ENCODE assay signal across 1 cellular context in genomic region chr17:75260679-75261335, GRCh38.
TF ChIP-seq lines count a peak whose summit lies in the region.

No MANE protein-coding gene starts in this region.

TF ChIP-seq in HCT116, 20 proteins besides CTCF, POLR2A, EP300 and RAD21:
- TF ChIP-seq SRF (IDR thresholded peaks at IDR 0.05; ENCODE audit: low read depth) (no peak), JUND (IDR thresholded peaks at IDR 0.05) (no peak), ZBTB33 (IDR thresholded peaks at IDR 0.05; ENCODE audit: extremely low read depth, insufficient replicate concordance, low read length) (no peak), SIN3A (IDR thresholded peaks at IDR 0.05; ENCODE audit: low read depth) (no peak), ELF1 (IDR thresholded peaks at IDR 0.05; ENCODE audit: borderline replicate concordance, low read depth) (no peak), EZH2phosphoT487 (IDR thresholded peaks at IDR 0.05; ENCODE audit: borderline replicate concordance) (no peak), ZNF274 (IDR thresholded peaks at IDR 0.05; ENCODE audit: low read depth, low read length) (no peak), FOSL1 (IDR thresholded peaks at IDR 0.05; ENCODE audit: low read depth) (no peak), EZH2 (IDR thresholded peaks at IDR 0.05) (no peak)
- TF ChIP-seq, protein P1, sequence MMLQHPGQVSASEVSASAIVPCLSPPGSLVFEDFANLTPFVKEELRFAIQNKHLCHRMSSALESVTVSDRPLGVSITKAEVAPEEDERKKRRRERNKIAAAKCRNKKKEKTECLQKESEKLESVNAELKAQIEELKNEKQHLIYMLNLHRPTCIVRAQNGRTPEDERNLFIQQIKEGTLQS (IDR thresholded peaks at IDR 0.05) = no peak
- TF ChIP-seq, protein P2, sequence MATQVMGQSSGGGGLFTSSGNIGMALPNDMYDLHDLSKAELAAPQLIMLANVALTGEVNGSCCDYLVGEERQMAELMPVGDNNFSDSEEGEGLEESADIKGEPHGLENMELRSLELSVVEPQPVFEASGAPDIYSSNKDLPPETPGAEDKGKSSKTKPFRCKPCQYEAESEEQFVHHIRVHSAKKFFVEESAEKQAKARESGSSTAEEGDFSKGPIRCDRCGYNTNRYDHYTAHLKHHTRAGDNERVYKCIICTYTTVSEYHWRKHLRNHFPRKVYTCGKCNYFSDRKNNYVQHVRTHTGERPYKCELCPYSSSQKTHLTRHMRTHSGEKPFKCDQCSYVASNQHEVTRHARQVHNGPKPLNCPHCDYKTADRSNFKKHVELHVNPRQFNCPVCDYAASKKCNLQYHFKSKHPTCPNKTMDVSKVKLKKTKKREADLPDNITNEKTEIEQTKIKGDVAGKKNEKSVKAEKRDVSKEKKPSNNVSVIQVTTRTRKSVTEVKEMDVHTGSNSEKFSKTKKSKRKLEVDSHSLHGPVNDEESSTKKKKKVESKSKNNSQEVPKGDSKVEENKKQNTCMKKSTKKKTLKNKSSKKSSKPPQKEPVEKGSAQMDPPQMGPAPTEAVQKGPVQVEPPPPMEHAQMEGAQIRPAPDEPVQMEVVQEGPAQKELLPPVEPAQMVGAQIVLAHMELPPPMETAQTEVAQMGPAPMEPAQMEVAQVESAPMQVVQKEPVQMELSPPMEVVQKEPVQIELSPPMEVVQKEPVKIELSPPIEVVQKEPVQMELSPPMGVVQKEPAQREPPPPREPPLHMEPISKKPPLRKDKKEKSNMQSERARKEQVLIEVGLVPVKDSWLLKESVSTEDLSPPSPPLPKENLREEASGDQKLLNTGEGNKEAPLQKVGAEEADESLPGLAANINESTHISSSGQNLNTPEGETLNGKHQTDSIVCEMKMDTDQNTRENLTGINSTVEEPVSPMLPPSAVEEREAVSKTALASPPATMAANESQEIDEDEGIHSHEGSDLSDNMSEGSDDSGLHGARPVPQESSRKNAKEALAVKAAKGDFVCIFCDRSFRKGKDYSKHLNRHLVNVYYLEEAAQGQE (IDR thresholded peaks at IDR 0.05; ENCODE audit: low read depth) = no peak
TF ChIP-seq in HCT116: peak in this region for 0.
